ENCODE assay signal across 8 cellular contexts in the genomic region with DNA sequence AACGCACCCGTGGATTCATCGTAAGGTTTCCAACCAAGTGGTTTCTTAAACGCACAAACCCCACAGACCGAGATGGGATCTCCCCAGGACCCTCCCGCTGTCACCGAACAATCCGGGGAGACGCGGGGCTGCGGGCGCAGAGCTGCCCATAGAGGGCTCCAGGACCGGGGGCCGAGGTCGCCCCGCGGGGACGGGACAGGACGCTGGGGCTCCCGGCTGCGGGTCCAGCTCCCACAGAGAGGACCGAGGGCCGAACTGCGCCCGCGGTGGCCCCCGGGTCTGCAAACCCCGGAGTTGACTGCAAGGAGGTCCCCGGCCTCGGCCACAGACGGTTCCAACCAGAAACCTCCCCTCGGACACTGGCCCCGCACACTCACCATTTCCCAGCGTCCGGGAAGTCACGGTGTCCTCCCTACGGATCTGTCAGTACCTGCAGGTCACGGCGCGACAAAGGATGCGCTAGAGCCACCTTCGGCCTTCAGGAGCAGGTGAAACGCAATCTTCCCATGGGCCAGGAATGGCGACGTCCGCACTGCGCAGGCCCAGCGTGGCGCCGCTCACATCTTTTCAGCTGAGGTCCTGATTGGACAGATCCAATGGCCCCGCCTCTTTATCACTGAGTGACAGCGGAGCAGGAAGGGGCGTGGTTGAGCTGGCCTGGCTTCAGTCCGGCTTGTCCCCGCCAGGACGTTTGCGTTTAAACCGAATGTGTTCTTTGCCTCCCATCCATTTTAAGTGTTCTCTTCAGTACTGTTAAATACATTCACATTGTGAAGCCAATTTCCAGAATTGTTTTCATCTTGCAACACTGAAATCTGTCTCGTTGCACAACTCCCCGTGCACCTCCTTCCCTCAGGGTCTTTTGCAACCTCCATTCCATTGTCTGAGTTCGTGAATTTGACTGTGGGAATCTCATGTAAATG. TPM values are rescaled to one million over a fixed set of nuclear protein-coding genes. Genes with fewer than 3 reads are reported as not detected.
A peak's percentile ranks its signal among the peaks of the same experiment; 100 is the strongest.
DNase-seq lines count a peak whose midpoint lies in the region; ATAC-seq lines count a peak whose summit lies in the region.

ZNF14 (minus strand) TSS at position 534 of the 923 bp plus-strand sequence; CDS start at position 380, 154 bp downstream.

- DNase-seq in NCI-H1694 (lab: John Stamatoyannopoulos, UW) (peak; percentile 92), T-helper 9 cell (peak; percentile 84), astrocyte of the hippocampus (ENCODE audit: low read depth, low spot score) (peak; percentile 97), hippocampal formation (lab: John Stamatoyannopoulos, UW) (peak; percentile 85 to 87), renal cortical epithelial cell (ENCODE audit: low read depth) (peak; percentile 89), cortex of kidney (lab: John Stamatoyannopoulos, UW) (no peak)

- ATAC-seq in GM18498 (IDR thresholded peaks at IDR 0.05; ENCODE audit: unreplicated experiment) (peak; percentile 99), HG02870 (IDR thresholded peaks at IDR 0.05; ENCODE audit: unreplicated experiment) (peak; percentile 100)

RNA-seq across cellular contexts. Expression of gene ZNF14, which starts in this region (rescaled TPM):
- total RNA-seq in renal cortical epithelial cell = 5.9 and 12.4 TPM in 2 replicates
